Comparison of ENCODE assay signal across 24 cellular contexts in the genomic region with DNA sequence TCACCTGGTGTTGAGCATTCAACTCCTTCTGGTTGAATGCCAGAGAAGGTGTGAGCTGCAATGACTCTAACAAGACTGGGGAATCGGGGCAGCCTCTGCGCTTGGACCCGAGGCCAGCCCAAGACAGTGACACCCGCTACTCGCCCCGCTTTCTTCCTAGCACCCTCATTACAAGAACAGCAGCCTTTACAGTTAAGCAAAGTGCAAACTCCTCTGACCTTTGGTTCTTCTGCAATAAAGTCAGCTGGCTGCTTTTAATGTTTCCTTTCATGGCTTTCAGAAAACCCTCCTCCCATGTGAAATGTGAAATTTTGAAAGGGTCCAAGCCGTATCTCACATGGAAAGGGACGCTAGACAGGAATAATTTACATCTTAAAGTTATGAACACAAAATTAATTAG.
"Had no signal": no experiment of that assay in that cellular context is flagged by ENCODE, and none has a peak within 500 bp of the region (broad histone marks: within the 10 kb centered on the region; RNA-seq: fewer than 3 reads in every experiment).

No MANE protein-coding gene starts in this region.

- H3K27ac ChIP-seq: heart left ventricle, left lung, pancreas, prostate gland, sigmoid colon, tibial nerve, uterus had no signal

- H3K4me1 ChIP-seq: heart left ventricle, left lung, pancreas, prostate gland, uterus had no signal

- DNase-seq: heart left ventricle; islet precursor cell; left lung; mesendoderm; naive thymus-derived CD4-positive, alpha-beta T cell; nucleus accumbens; pancreas; posterior cingulate gyrus; retina; right cardiac atrium; sigmoid colon; stimulated activated CD4-positive, alpha-beta T cell treated with anti-CD3 and anti-CD28 coated beads, Interleukin-1b, Interleukin-23, amount 100 ng/mL, for 48 hours; stimulated activated CD4-positive, alpha-beta T cell treated with anti-CD3 and anti-CD28 coated beads, Interleukin-2, amount 100 ng/mL, for 48 hours; stimulated activated CD4-positive, alpha-beta T cell treated with anti-CD3 and anti-CD28 coated beads, Interleukin-4, amount 100 ng/mL, for 4 hours; stimulated activated CD8-positive, alpha-beta memory T cell treated with anti-CD3 and anti-CD28 coated beads, Interleukin-4, amount 100 ng/mL, for 48 hours; stimulated activated naive CD4-positive, alpha-beta T cell treated with Interleukin-2 at 50 U/mL for 16 hours; stimulated activated naive CD8-positive, alpha-beta T cell treated with anti-CD3 and anti-CD28 coated beads, Interleukin-15, amount 100 ng/mL, for 72 hours; substantia nigra; uterus had no signal

- H3K4me3 ChIP-seq: heart left ventricle, left lung, lung, pancreas, prostate gland, sigmoid colon, smooth muscle cell, tibial nerve, uterus had no signal

- H3K36me3 ChIP-seq: heart left ventricle, left lung, pancreas, prostate gland, sigmoid colon, tibial nerve, uterus had no signal

- H3K27me3 ChIP-seq: heart left ventricle, left lung, pancreas, sigmoid colon, tibial nerve, uterus had no signal

- FAIRE-seq: pancreas had no signal

- ATAC-seq: heart left ventricle; left lung; naive thymus-derived CD4-positive, alpha-beta T cell; natural killer cell treated with Interleukin-12 subunit alpha and Interleukin-12 subunit beta and Interleukin-15 and Interleukin-18, amount 100 ng/mL, for 72 hours; pancreas; right cardiac atrium; stimulated activated naive CD8-positive, alpha-beta T cell treated with anti-CD3 and anti-CD28 coated beads, Interleukin-15, amount 100 ng/mL, for 72 hours had no signal

- H3K4me2 ChIP-seq: smooth muscle cell had no signal

- H3K9me3 ChIP-seq: heart left ventricle, left lung, pancreas, prostate gland, sigmoid colon, tibial nerve, uterus had no signal
